In the genomic region with DNA sequence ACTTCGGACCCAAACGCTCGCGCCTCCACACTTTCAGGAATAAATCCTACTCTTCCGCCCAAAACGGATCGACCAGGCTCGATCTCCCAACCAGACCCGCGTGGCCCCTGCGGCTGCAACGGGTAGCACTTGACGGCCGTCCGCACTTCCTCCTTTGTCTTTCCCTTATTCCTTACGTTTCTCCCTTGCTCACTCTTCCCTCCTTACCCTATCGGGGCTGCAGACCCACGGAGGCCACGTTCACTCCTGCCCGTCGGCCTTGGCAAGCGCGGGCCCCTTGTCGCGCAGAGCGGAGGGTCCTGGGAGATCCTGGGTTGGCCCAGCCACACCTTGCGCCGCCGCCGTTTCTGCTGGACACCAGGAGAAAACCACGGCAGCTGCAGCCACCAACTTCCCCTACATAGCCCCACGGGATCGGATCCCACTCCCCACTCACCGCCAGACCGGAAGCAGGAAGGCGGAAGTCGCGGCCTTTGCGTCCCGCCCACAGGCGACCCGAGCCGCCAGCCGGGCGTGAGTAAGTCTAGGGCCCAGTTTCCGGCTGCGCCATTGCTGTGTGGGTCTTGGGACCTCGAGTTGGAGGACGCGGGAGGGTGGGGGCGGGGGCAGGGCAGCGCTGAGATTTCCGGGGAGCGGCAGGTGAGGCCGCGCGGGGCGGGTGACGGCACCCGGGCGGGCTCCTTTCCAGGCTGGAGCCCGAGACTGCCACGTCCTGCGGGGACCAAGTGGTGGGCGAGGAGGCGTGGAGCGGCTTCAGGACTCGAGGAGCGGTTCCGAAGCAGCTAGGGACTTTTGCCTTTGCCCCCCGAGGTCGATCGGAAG, we compare ENCODE assay signal across 8 cellular contexts.
DNase-seq lines count a peak whose midpoint lies in the region; ATAC-seq and TF ChIP-seq lines count a peak whose summit lies in the region.

SMIM15 (minus strand) TSS at position 459 of the 822 bp plus-strand sequence. CDS start 2,297 bp downstream, outside the sequence.

- peak within 1 kb of the TSS; percentile 92 for H3K4me3 Mint-ChIP-seq in central memory CD8-positive, alpha-beta T cell

- H3K9me3 Mint-ChIP-seq in central memory CD8-positive, alpha-beta T cell: no peaks in the 10 kb centered on the region

- H3K36me3 Mint-ChIP-seq in central memory CD8-positive, alpha-beta T cell (ENCODE audit: insufficient read depth): peaks cover 16% of the 10 kb centered on the region

- POLR2A ChIA-PET in AG04449 (lab: Yijun Ruan, JAX): interaction anchor here (1.0 to 3.2 kb wide), 2 partner anchors 13 to 169 kb away, joined by 3 to 20 read pairs; partner anchors contain the start of gene ZSWIM6

- DNase-seq in AG04449 (ENCODE audit: low read depth, low spot score): peak; percentile 34
- DNase-seq in NCI-H345 (lab: John Stamatoyannopoulos, UW): peak; percentile 91
- DNase-seq in central memory CD8-positive, alpha-beta T cell (ENCODE audit: low spot score in 2 of 2): peak; percentile 50 to 56
- peak; percentile 97 for DNase-seq in islet precursor cell
- DNase-seq in stimulated activated CD4-positive, alpha-beta T cell treated with anti-CD3 and anti-CD28 coated beads, Interleukin-12 subunit alpha, Interleukin-12 subunit beta, amount 100 ng/mL, for 48 hours (ENCODE audit: low read depth in 2 of 3, low spot score in 1 of 3): peak; percentile 70 to 80 (median 77)

- peak within 1 kb of the TSS; percentile 83 for H3K4me3 ChIP-seq in AG04449 (ENCODE audit: low read depth, low read length)

- CTCF ChIA-PET in AG04449 (lab: Yijun Ruan, JAX): interaction anchor here (1.6 kb wide), 1 partner anchor 497 kb away, joined by 6 read pairs; no protein-coding TSS in a partner anchor

- ATAC-seq in GM18873 (IDR thresholded peaks at IDR 0.05; ENCODE audit: low FRiP score, unreplicated experiment) (peak; percentile 90), HG03139 (IDR thresholded peaks at IDR 0.05; ENCODE audit: unreplicated experiment) (peak; percentile 97)
- ATAC-seq in activated CD4-positive, CD25-positive, alpha-beta regulatory T cell treated with anti-CD3 and anti-CD28 coated beads, Interleukin-2, amount 50 U/mL, for 24 hours: peak; percentile 95 to 96
- peak; percentile 87 for ATAC-seq in central memory CD8-positive, alpha-beta T cell (replicated peaks; ENCODE audit: extremely low read depth, poor library complexity, severe bottlenecking)

- peak within 1 kb of the TSS; percentile 98 for H3K27ac Mint-ChIP-seq in central memory CD8-positive, alpha-beta T cell (ENCODE audit: low read depth)

- no peaks in the 10 kb centered on the region for H3K27me3 Mint-ChIP-seq in central memory CD8-positive, alpha-beta T cell

- H3K4me1 Mint-ChIP-seq in central memory CD8-positive, alpha-beta T cell: peaks cover 33% of the 10 kb centered on the region

- TF ChIP-seq CTCF in AG04449 (IDR thresholded peaks at IDR 0.05; ENCODE audit: insufficient read depth, low read length, missing control alignments): no peak

Comparison
In these comparisons a context has a peak if more than half of its experiments do, and no peak if none do; other contexts are left out.
1. Peak in every context shown above with its lines: DNase-seq, ATAC-seq and H3K4me3 ChIP-seq.
2. DNase-seq: peak in every context shown above with its lines; median percentile 97 in islet precursor cell; 91 in NCI-H345; 77 in stimulated activated CD4-positive, alpha-beta T cell treated with anti-CD3 and anti-CD28 coated beads, Interleukin-12 subunit alpha, Interleukin-12 subunit beta, amount 100 ng/mL, for 48 hours; 53 in central memory CD8-positive, alpha-beta T cell; 34 in AG04449.